In the genomic region with DNA sequence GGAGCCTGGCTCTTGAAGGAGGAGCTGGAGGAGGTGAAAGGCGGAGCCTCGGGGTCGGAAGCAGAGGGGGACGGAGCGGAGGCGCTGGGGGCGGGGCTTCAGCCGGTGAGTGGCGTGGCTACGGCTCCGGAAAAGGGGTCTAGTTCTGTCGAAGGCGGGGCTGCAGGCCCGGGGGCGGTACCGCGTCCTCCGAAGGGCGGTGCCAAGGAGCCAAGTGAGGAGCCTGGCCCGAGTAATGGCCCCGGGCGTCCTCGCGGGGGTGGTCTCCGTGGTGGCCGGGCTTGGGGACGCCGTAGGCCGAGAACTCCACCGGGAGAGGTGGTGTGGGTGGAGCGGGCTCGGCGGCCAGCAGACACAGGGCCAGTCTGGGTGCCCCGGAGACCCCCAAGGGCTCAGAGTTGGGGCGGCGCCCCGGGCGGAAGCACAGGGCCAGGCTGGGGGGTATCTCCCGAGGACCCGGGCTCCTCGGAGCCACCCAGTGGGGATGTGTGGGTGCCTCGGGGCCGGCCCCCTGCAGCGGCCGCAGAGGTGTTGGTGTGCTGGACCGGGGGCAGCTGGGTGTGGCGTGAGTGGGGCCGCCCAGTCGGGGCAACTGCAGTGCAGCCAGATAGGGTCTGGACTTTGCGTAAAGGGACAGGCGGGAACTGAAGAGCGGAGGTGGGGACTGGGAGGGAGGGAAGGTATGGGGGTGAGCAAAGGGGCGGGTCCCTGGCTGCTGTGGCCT, we compare ENCODE assay signal across 8 cellular contexts. TPM values are rescaled to one million over a fixed set of nuclear protein-coding genes. Genes with fewer than 3 reads are reported as not detected.
DNase-seq lines count a peak whose midpoint lies in the region; ATAC-seq and TF ChIP-seq lines count a peak whose summit lies in the region.

No MANE protein-coding gene starts in this region.

- H3K4me1 Mint-ChIP-seq in WTC11, result peaks cover 30% of the 10 kb centered on the region

- CTCF ChIA-PET in AG04449 (lab: Yijun Ruan, JAX) (interaction anchor here (0.8 to 2.1 kb wide), 6 partner anchors 8 to 63 kb away, joined by 3 to 7 read pairs (median 3); a partner anchor contains a TSS), WTC11 (lab: Charles Lee) (interaction anchor here (0.6 to 3.8 kb wide), 14 partner anchors 9 to 322 kb away, joined by 3 to 50 read pairs (median 4); a partner anchor contains a TSS)

- ATAC-seq in GM18909 (IDR thresholded peaks at IDR 0.05; ENCODE audit: poor library complexity, unreplicated experiment) (peak; percentile 70), HG03159 (IDR thresholded peaks at IDR 0.05; ENCODE audit: unreplicated experiment) (peak; percentile 57), WTC11 (peak; percentile 85)

- peak overlapping the region; percentile 86; the same call in 1 of the 2 replicates for H3K27ac Mint-ChIP-seq in WTC11

- H3K4me3 ChIP-seq in AG04449 (ENCODE audit: low read depth, low read length), result peak overlapping the region; percentile 88

- no peaks in the 10 kb centered on the region for H3K9me3 Mint-ChIP-seq in WTC11

- TF ChIP-seq CTCF in AG04449 (IDR thresholded peaks at IDR 0.05; ENCODE audit: insufficient read depth, low read length, missing control alignments), result no peak
- no peak for TF ChIP-seq CTCF in WTC11 (IDR thresholded peaks at IDR 0.05)

- POLR2A ChIA-PET in AG04449 (lab: Yijun Ruan, JAX) (interaction anchor here (0.6 to 1.6 kb wide), 10 partner anchors 8 to 76 kb away, joined by 3 to 20 read pairs (median 4); a partner anchor contains a TSS), WTC11 (lab: Charles Lee) (interaction anchor here (0.5 to 1.5 kb wide), 11 partner anchors 8 to 89 kb away, joined by 3 to 9 read pairs (median 4); a partner anchor contains a TSS)

- H3K4me3 Mint-ChIP-seq in WTC11, result peak overlapping the region; percentile 88

- H3K27ac ChIP-seq in caudate nucleus (ENCODE audit: low read depth, low read length), result peak overlapping the region; percentile 76

- DNase-seq in AG04449 (ENCODE audit: low read depth, low spot score), result peak; percentile 93
- peak; percentile 91 for DNase-seq in NCI-H226
- DNase-seq in WTC11 (ENCODE audit: low spot score), result peak; percentile 100
- peak in 38 of 61 donors; percentile 96 to 100 (median 100) for DNase-seq in caudate nucleus (lab: John Stamatoyannopoulos, UW)
- DNase-seq in kidney glomerular epithelial cell (lab: John Stamatoyannopoulos, UW), result peak; percentile 96
- DNase-seq in stimulated activated CD4-positive, alpha-beta T cell treated with anti-CD3 and anti-CD28 coated beads, Interleukin-15, amount 100 ng/mL, for 24 hours, result peak; percentile 100

- peaks cover 12% of the 10 kb centered on the region for H3K36me3 Mint-ChIP-seq in WTC11

- no peaks in the 10 kb centered on the region for H3K27me3 Mint-ChIP-seq in WTC11 (ENCODE audit: low read depth)

TF ChIP-seq in WTC11, 78 proteins besides CTCF, POLR2A, EP300 and RAD21 (continues in another document):
- TF ChIP-seq GTF2I (CRISPR knock-in tag; conservative IDR thresholded peaks at IDR 0.05), result no peak
- TF ChIP-seq, protein P1, sequence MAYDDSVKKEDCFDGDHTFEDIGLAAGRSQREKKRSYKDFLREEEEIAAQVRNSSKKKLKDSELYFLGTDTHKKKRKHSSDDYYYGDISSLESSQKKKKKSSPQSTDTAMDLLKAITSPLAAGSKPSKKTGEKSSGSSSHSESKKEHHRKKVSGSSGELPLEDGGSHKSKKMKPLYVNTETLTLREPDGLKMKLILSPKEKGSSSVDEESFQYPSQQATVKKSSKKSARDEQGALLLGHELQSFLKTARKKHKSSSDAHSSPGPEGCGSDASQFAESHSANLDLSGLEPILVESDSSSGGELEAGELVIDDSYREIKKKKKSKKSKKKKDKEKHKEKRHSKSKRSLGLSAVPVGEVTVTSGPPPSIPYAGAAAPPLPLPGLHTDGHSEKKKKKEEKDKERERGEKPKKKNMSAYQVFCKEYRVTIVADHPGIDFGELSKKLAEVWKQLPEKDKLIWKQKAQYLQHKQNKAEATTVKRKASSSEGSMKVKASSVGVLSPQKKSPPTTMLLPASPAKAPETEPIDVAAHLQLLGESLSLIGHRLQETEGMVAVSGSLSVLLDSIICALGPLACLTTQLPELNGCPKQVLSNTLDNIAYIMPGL (CRISPR knock-in tag; IDR thresholded peaks at IDR 0.05), result no peak
- no peak for TF ChIP-seq ZNF396 (CRISPR knock-in tag; IDR thresholded peaks at IDR 0.05; ENCODE audit: borderline replicate concordance)
- TF ChIP-seq, protein P2, sequence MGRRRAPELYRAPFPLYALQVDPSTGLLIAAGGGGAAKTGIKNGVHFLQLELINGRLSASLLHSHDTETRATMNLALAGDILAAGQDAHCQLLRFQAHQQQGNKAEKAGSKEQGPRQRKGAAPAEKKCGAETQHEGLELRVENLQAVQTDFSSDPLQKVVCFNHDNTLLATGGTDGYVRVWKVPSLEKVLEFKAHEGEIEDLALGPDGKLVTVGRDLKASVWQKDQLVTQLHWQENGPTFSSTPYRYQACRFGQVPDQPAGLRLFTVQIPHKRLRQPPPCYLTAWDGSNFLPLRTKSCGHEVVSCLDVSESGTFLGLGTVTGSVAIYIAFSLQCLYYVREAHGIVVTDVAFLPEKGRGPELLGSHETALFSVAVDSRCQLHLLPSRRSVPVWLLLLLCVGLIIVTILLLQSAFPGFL (CRISPR knock-in tag; IDR thresholded peaks at IDR 0.05; ENCODE audit: borderline replicate concordance), result no peak
- TF ChIP-seq, protein P3, sequence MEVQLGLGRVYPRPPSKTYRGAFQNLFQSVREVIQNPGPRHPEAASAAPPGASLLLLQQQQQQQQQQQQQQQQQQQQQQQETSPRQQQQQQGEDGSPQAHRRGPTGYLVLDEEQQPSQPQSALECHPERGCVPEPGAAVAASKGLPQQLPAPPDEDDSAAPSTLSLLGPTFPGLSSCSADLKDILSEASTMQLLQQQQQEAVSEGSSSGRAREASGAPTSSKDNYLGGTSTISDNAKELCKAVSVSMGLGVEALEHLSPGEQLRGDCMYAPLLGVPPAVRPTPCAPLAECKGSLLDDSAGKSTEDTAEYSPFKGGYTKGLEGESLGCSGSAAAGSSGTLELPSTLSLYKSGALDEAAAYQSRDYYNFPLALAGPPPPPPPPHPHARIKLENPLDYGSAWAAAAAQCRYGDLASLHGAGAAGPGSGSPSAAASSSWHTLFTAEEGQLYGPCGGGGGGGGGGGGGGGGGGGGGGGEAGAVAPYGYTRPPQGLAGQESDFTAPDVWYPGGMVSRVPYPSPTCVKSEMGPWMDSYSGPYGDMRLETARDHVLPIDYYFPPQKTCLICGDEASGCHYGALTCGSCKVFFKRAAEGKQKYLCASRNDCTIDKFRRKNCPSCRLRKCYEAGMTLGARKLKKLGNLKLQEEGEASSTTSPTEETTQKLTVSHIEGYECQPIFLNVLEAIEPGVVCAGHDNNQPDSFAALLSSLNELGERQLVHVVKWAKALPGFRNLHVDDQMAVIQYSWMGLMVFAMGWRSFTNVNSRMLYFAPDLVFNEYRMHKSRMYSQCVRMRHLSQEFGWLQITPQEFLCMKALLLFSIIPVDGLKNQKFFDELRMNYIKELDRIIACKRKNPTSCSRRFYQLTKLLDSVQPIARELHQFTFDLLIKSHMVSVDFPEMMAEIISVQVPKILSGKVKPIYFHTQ (CRISPR knock-in tag; IDR thresholded peaks at IDR 0.05), result no peak
- peak; percentile 68; the same call in 1 of the 2 replicates for TF ChIP-seq KAT7 (CRISPR knock-in tag; IDR thresholded peaks at IDR 0.05; ENCODE audit: borderline replicate concordance)
- no peak for TF ChIP-seq NR2C2 (CRISPR knock-in tag; IDR thresholded peaks at IDR 0.05)
- TF ChIP-seq JAZF1 (CRISPR knock-in tag; IDR thresholded peaks at IDR 0.05), result no peak
- TF ChIP-seq, protein P4, sequence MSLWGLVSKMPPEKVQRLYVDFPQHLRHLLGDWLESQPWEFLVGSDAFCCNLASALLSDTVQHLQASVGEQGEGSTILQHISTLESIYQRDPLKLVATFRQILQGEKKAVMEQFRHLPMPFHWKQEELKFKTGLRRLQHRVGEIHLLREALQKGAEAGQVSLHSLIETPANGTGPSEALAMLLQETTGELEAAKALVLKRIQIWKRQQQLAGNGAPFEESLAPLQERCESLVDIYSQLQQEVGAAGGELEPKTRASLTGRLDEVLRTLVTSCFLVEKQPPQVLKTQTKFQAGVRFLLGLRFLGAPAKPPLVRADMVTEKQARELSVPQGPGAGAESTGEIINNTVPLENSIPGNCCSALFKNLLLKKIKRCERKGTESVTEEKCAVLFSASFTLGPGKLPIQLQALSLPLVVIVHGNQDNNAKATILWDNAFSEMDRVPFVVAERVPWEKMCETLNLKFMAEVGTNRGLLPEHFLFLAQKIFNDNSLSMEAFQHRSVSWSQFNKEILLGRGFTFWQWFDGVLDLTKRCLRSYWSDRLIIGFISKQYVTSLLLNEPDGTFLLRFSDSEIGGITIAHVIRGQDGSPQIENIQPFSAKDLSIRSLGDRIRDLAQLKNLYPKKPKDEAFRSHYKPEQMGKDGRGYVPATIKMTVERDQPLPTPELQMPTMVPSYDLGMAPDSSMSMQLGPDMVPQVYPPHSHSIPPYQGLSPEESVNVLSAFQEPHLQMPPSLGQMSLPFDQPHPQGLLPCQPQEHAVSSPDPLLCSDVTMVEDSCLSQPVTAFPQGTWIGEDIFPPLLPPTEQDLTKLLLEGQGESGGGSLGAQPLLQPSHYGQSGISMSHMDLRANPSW (CRISPR knock-in tag; conservative IDR thresholded peaks at IDR 0.05; ENCODE audit: low read depth), result no peak
- TF ChIP-seq ZNF121 (CRISPR knock-in tag; IDR thresholded peaks at IDR 0.05), result no peak
- no peak for TF ChIP-seq ZNF219 (CRISPR knock-in tag; IDR thresholded peaks at IDR 0.05; ENCODE audit: borderline replicate concordance)
- no peak for TF ChIP-seq TEAD1 (CRISPR knock-in tag; IDR thresholded peaks at IDR 0.05)
- TF ChIP-seq ATF1 (CRISPR knock-in tag; IDR thresholded peaks at IDR 0.05), result no peak
- TF ChIP-seq ZBTB21 (CRISPR knock-in tag; IDR thresholded peaks at IDR 0.05; ENCODE audit: borderline replicate concordance), result no peak
- TF ChIP-seq, protein P5, sequence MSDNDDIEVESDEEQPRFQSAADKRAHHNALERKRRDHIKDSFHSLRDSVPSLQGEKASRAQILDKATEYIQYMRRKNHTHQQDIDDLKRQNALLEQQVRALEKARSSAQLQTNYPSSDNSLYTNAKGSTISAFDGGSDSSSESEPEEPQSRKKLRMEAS (CRISPR knock-in tag; IDR thresholded peaks at IDR 0.05), result no peak
- no peak for TF ChIP-seq SMAD3 (CRISPR knock-in tag; IDR thresholded peaks at IDR 0.05; ENCODE audit: borderline replicate concordance)

RNA-seq across cellular contexts. Expression of a gene that starts 0.7 kb away (rescaled TPM):
- 57.2 to 65.9 TPM (median 61.7 TPM) in 3 replicates for total RNA-seq in WTC11 (2021)

RNA-seq across cellular contexts. Expression of a gene that starts 5.2 kb away (rescaled TPM):
- 435 to 471 TPM (median 458 TPM) in 3 replicates for total RNA-seq in WTC11 (2021)

RNA-seq across cellular contexts. Expression of a gene that starts 7.2 kb away (rescaled TPM):
- 51.7 to 62.2 TPM (median 59.7 TPM) in 3 replicates for total RNA-seq in WTC11 (2021)

RNA-seq across cellular contexts. Expression of a gene that starts 9.7 kb away (rescaled TPM):
- total RNA-seq in WTC11 (2021), result 80.0 to 97.4 TPM (median 82.2 TPM) in 3 replicates

RNA-seq across cellular contexts. Expression of a gene that starts 11.2 kb away (rescaled TPM):
- total RNA-seq in WTC11 (2021), result 26.0 to 27.2 TPM (median 27.1 TPM) in 3 replicates

Comparison
In these comparisons a context has a peak if more than half of its experiments do, and no peak if none do; other contexts are left out.
1. Peak in every context shown above with its lines: DNase-seq, ATAC-seq, H3K4me3 ChIP-seq and H3K27ac ChIP-seq.